ENCODE assay signal across 8 cellular contexts in genomic region chr22:50341977-50342650, GRCh38. TPM values are rescaled to one million over a fixed set of nuclear protein-coding genes. Genes with fewer than 3 reads are reported as not detected.
DNase-seq lines count a peak whose midpoint lies in the region; ATAC-seq, FAIRE-seq and TF ChIP-seq lines count a peak whose summit lies in the region.

No MANE protein-coding gene starts in this region.

- POLR2A ChIA-PET in OCI-LY7 (lab: Charles Lee) = interaction anchor here (0.6 kb wide), 1 partner anchor 10 kb away, joined by 3 read pairs; no protein-coding TSS in a partner anchor

- H3K9ac ChIP-seq in mucosa of rectum (ENCODE audit: low read depth in 1 of 2, low read length in 2 of 2) = peak overlapping the region; percentile 49 to 85

- H3K4me2 ChIP-seq in OCI-LY7 (ENCODE audit: low read length) = peak overlapping the region; percentile 96

- intact Hi-C loops in OCI-LY7 (cut with micrococcal nuclease; ENCODE audit: unreplicated experiment) = loop anchor here (1.0 to 5.0 kb wide), 4 partner anchors 15 to 90 kb away; partner anchors contain the start of genes DENND6B and HDAC10

- H3K4me3 ChIP-seq in OCI-LY7 (ENCODE audit: low read depth, low read length, poor library complexity, severe bottlenecking) = peak overlapping the region; percentile 100
- peak overlapping the region in 1 of 2 donors; percentile 91 for H3K4me3 ChIP-seq in esophagus (ENCODE audit: low read depth in 1 of 2, low read length in 2 of 2)
- peak overlapping the region; percentile 67 to 77 for H3K4me3 ChIP-seq in mucosa of rectum (ENCODE audit: low read length in 2 of 2)

- H3K79me2 ChIP-seq in OCI-LY7 (ENCODE audit: insufficient read depth, low read depth, low read length) = peaks cover 14% of the 10 kb centered on the region; the same call in 1 of the 2 replicates

- in situ Hi-C loops in ACHN (cut with HindIII; ENCODE audit: low pct_ligation_motif_present, low pct_unique_long_range_greater_than_20kb, low sequenced_read_pairs) = no loop called here

- peak; percentile 99 for TF ChIP-seq CTCF in OCI-LY7 (conservative IDR thresholded peaks at IDR 0.05; ENCODE audit: low read length)

- peak overlapping the region; percentile 76 for H2AFZ ChIP-seq in OCI-LY7 (ENCODE audit: low read length)

- BruUV-seq in OCI-LY7 (replicated peaks; lab: Mats Ljungman, UMichigan) = no TSS peak

- no peaks in the 10 kb centered on the region for H4K20me1 ChIP-seq in OCI-LY7 (ENCODE audit: insufficient read depth, low read length)

- H3K9me3 ChIP-seq in OCI-LY7 (ENCODE audit: low read length) (peaks cover 21% of the 10 kb centered on the region; the same call in 1 of the 2 replicates), esophagus (ENCODE audit: control insufficient read depth in 2 of 2, insufficient read depth in 1 of 2, low read depth in 1 of 2, low read length in 1 of 2) (peaks cover 0 to 4% of the 10 kb centered on the region in 2 donors), mucosa of rectum (ENCODE audit: control insufficient read depth in 2 of 2, low read length in 2 of 2) (no peaks in the 10 kb centered on the region)

- CTCF ChIA-PET in OCI-LY7 (lab: Charles Lee; ENCODE audit: unreplicated experiment) = interaction anchor here (0.8 kb wide), 2 partner anchors 66 to 89 kb away, joined by 3 to 4 read pairs; no protein-coding TSS in a partner anchor

- H3K9me2 ChIP-seq in OCI-LY7 (ENCODE audit: insufficient read depth, low read length) = no peaks in the 10 kb centered on the region

- ATAC-seq in GM18861 (IDR thresholded peaks at IDR 0.05; ENCODE audit: unreplicated experiment) = peak; percentile 68

- DNase-seq in ACHN (peak; percentile 87), HTR-8/SVneo (ENCODE audit: insufficient read length, low spot score) (peak; percentile 80), OCI-LY7 (ENCODE audit: low spot score) (peak; percentile 88)
- DNase-seq in activated T-cell treated with anti-CD3 and anti-CD28 coated beads, Interleukin-2, amount 50 U/mL, for 1 hour = peak; percentile 86
- DNase-seq in stimulated activated CD8-positive, alpha-beta memory T cell treated with anti-CD3 and anti-CD28 coated beads, Interleukin-4, amount 100 ng/mL, for 1 hour (ENCODE audit: low read depth in 2 of 2, low spot score in 1 of 2) = peak; percentile 79 to 83

- 15% methylated on average over 26 of the region's 26 CpGs for WGBS in esophagus, 2 donors

- H3K36me3 ChIP-seq in OCI-LY7 (ENCODE audit: insufficient read depth, low read length) (peaks cover 5% of the 10 kb centered on the region; the same call in 1 of the 2 replicates), esophagus (ENCODE audit: control insufficient read depth in 2 of 2, insufficient read depth in 2 of 2, low read length in 1 of 2) (peaks cover 0 to 3% of the 10 kb centered on the region in 2 donors), mucosa of rectum (ENCODE audit: control insufficient read depth in 2 of 2, insufficient read depth in 2 of 2, low read length in 2 of 2) (no peaks in the 10 kb centered on the region)

- H3K27me3 ChIP-seq in esophagus (ENCODE audit: control insufficient read depth in 1 of 2, insufficient read depth in 2 of 2, low read length in 2 of 2) (no peaks in the 10 kb centered on the region), mucosa of rectum (ENCODE audit: control insufficient read depth in 2 of 2, insufficient read depth in 2 of 2, low read length in 2 of 2) (no peaks in the 10 kb centered on the region)

- FAIRE-seq in HTR-8/SVneo (lab: Jason Lieb, UNC) = no peak

- H3K4me1 ChIP-seq in OCI-LY7 (ENCODE audit: insufficient read depth, low read length, poor library complexity, severe bottlenecking) = peaks cover 20% of the 10 kb centered on the region
- peaks cover under 1 to 12% of the 10 kb centered on the region in 2 donors for H3K4me1 ChIP-seq in esophagus (ENCODE audit: control insufficient read depth in 2 of 2, insufficient read depth in 2 of 2, low read length in 1 of 2)
- peaks cover 8 to 15% of the 10 kb centered on the region in 2 donors for H3K4me1 ChIP-seq in mucosa of rectum (ENCODE audit: control insufficient read depth in 2 of 2, insufficient read depth in 2 of 2, low read length in 2 of 2)

- H3K27ac ChIP-seq in OCI-LY7 (ENCODE audit: low read depth, low read length, poor library complexity, severe bottlenecking) (peak overlapping the region; percentile 72), esophagus (ENCODE audit: low read depth in 2 of 2, low read length in 1 of 2) (peak overlapping the region; percentile 56 to 80), mucosa of rectum (ENCODE audit: low read depth in 2 of 2, low read length in 2 of 2) (peak overlapping the region; percentile 81 to 83)

RNA-seq across cellular contexts. Expression of gene PPP6R2, which starts 1.0 kb away (rescaled TPM):
- 55.0 and 64.5 TPM in 2 replicates for total RNA-seq in OCI-LY7 (2014; rRNA removed; shearing (Covaris generic))
- total RNA-seq in OCI-LY7 (2022) = 62.3 and 65.8 TPM in 2 replicates
- 10 to 100 TPM; 30.2 to 38.2 TPM for polyA plus RNA-seq in esophagus

RNA-seq across cellular contexts. Expression of gene DENND6B, which starts 15.3 kb away (rescaled TPM):
- 25.0 and 31.6 TPM in 2 replicates for total RNA-seq in OCI-LY7 (2014; rRNA removed; shearing (Covaris generic))
- total RNA-seq in OCI-LY7 (2022) = 38.1 and 45.0 TPM in 2 replicates
- 1 to 10 TPM; 2.4 to 6.8 TPM for polyA plus RNA-seq in esophagus

RNA-seq across cellular contexts. Expression of gene PLXNB2, which starts 34.7 kb away (rescaled TPM):
- total RNA-seq in OCI-LY7 (2014; rRNA removed; shearing (Covaris generic)) = 10.7 and 13.6 TPM in 2 replicates
- total RNA-seq in OCI-LY7 (2022) = 38.9 and 39.2 TPM in 2 replicates
- polyA plus RNA-seq in esophagus = 100 to 1,000 TPM; 107 to 186 TPM
